8 cellular contexts compared by ENCODE assay signal in the genomic region with DNA sequence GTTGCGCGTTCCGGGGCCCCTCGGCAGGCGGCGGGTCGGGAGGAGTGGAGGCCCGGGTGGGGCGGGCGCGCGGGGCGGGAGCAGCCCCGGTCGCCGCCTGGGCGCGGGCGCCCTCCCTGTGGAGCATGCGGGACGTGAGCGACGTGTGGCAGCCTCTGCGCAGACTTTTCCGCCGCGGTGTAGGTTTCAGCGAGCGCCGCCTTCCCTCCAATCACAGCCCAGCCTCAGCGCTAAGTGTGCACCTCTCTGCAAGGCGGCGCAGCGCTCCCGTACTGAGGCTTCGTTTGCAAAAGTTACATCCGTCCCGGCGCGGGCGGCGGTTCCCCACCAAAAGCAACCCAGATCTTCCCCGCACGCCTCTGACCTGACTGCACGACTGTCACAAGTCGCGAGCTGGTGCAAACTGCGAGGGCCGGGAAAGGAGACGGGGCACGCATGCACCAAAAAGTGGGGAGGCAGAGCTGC. TPM values are rescaled to one million over a fixed set of nuclear protein-coding genes. Genes with fewer than 3 reads are reported as not detected.
DNase-seq lines count a peak whose midpoint lies in the region; ATAC-seq and TF ChIP-seq lines count a peak whose summit lies in the region.

No MANE protein-coding gene starts in this region.

- DNase-seq in EL (peak; percentile 91), M059J (ENCODE audit: low read depth) (peak; percentile 76), coronary artery (ENCODE audit: low spot score) (peak; percentile 85), lower lobe of right lung (peak; percentile 86), pons (ENCODE audit: low spot score) (no peak)
- peak; percentile 96 for DNase-seq in activated CD4-positive, alpha-beta T cell treated with anti-CD3 and anti-CD28 coated beads, Interleukin-2, amount 10 ng/mL, durations not matched to agents 24 days and 14 days
- DNase-seq in stimulated activated CD4-positive, alpha-beta T cell treated with anti-CD3 and anti-CD28 coated beads, TNF-alpha, amount 100 ng/mL, for 24 hours (ENCODE audit: low read depth in 3 of 3), result peak; percentile 68 to 91 (median 68)

- H3K36me3 ChIP-seq in lower lobe of right lung, result no peaks in the 10 kb centered on the region

- no peaks in the 10 kb centered on the region for H3K9me3 Mint-ChIP-seq in activated CD4-positive, alpha-beta T cell treated with anti-CD3 and anti-CD28 coated beads, Interleukin-2, amount 10 ng/mL, durations not matched to agents 24 days and 14 days

- H3K27ac ChIP-seq in coronary artery, result peak overlapping the region; percentile 96 to 99
- H3K27ac ChIP-seq in lower lobe of right lung, result peak overlapping the region; percentile 94

- intact Hi-C loops in activated CD4-positive, alpha-beta T cell treated with anti-CD3 and anti-CD28 coated beads, Interleukin-2, amount 10 ng/mL, durations not matched to agents 24 days and 14 days (cut with micrococcal nuclease), result loop anchor here (1.0 to 5.0 kb wide), 6 partner anchors 15 to 466 kb away; a partner anchor contains a TSS
- intact Hi-C loops in lower lobe of right lung (cut with DNase I), result no loop called here

- H3K4me3 ChIP-seq in coronary artery (peak overlapping the region; percentile 99), lower lobe of right lung (peak overlapping the region; percentile 88)

- no peaks in the 10 kb centered on the region for H3K27me3 Mint-ChIP-seq in activated CD4-positive, alpha-beta T cell treated with anti-CD3 and anti-CD28 coated beads, Interleukin-2, amount 10 ng/mL, durations not matched to agents 24 days and 14 days

- ATAC-seq in GM21825 (IDR thresholded peaks at IDR 0.05; ENCODE audit: unreplicated experiment) (peak; percentile 53), lower lobe of right lung (peak; percentile 65 to 69)

- TF ChIP-seq CTCF in coronary artery (IDR thresholded peaks at IDR 0.05) (no peak), lower lobe of right lung (IDR thresholded peaks at IDR 0.05) (no peak)

- no peaks in the 10 kb centered on the region for H3K9me3 ChIP-seq in lower lobe of right lung

- peak overlapping the region; percentile 90 for H3K4me3 Mint-ChIP-seq in activated CD4-positive, alpha-beta T cell treated with anti-CD3 and anti-CD28 coated beads, Interleukin-2, amount 10 ng/mL, durations not matched to agents 24 days and 14 days

- no peaks in the 10 kb centered on the region for H3K27me3 ChIP-seq in lower lobe of right lung (ENCODE audit: low read depth)

- peak overlapping the region; percentile 97 for H3K27ac Mint-ChIP-seq in activated CD4-positive, alpha-beta T cell treated with anti-CD3 and anti-CD28 coated beads, Interleukin-2, amount 10 ng/mL, durations not matched to agents 24 days and 14 days

- H3K4me1 ChIP-seq in lower lobe of right lung, result peaks cover 54% of the 10 kb centered on the region

- peaks cover 21% of the 10 kb centered on the region for H3K36me3 Mint-ChIP-seq in activated CD4-positive, alpha-beta T cell treated with anti-CD3 and anti-CD28 coated beads, Interleukin-2, amount 10 ng/mL, durations not matched to agents 24 days and 14 days (ENCODE audit: low read depth)

- H3K4me1 Mint-ChIP-seq in activated CD4-positive, alpha-beta T cell treated with anti-CD3 and anti-CD28 coated beads, Interleukin-2, amount 10 ng/mL, durations not matched to agents 24 days and 14 days, result peaks cover 39% of the 10 kb centered on the region

RNA-seq across cellular contexts. Expression of a gene that starts 1.2 kb away (rescaled TPM):
- total RNA-seq in M059J (2014; rRNA removed; shearing (Covaris generic)), result 20.3 and 23.4 TPM in 2 replicates
- total RNA-seq in activated CD4-positive, alpha-beta T cell treated with anti-CD3 and anti-CD28 coated beads, Interleukin-2, amount 10 ng/mL, durations not matched to agents 24 days and 14 days, result 108 TPM in 2 replicates
- 78.5 TPM for total RNA-seq in lower lobe of right lung
